Comparison of ENCODE assay signal across 1 cellular context in genomic region chr12:119311897-119312296, GRCh38.
TF ChIP-seq lines count a peak whose summit lies in the region.

No MANE protein-coding gene starts in this region.

TF ChIP-seq in WTC11, 78 proteins besides CTCF, POLR2A, EP300 and RAD21 (continued from another document):
- TF ChIP-seq, protein P1, sequence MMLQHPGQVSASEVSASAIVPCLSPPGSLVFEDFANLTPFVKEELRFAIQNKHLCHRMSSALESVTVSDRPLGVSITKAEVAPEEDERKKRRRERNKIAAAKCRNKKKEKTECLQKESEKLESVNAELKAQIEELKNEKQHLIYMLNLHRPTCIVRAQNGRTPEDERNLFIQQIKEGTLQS (CRISPR knock-in tag; conservative IDR thresholded peaks at IDR 0.05): no peak
- TF ChIP-seq, protein P2, sequence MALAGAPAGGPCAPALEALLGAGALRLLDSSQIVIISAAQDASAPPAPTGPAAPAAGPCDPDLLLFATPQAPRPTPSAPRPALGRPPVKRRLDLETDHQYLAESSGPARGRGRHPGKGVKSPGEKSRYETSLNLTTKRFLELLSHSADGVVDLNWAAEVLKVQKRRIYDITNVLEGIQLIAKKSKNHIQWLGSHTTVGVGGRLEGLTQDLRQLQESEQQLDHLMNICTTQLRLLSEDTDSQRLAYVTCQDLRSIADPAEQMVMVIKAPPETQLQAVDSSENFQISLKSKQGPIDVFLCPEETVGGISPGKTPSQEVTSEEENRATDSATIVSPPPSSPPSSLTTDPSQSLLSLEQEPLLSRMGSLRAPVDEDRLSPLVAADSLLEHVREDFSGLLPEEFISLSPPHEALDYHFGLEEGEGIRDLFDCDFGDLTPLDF (CRISPR knock-in tag; IDR thresholded peaks at IDR 0.05): no peak
- no peak for TF ChIP-seq JAZF1 (CRISPR knock-in tag; IDR thresholded peaks at IDR 0.05)
- no peak for TF ChIP-seq JUN (CRISPR knock-in tag; IDR thresholded peaks at IDR 0.05)
- no peak for TF ChIP-seq TP53 (CRISPR knock-in tag; IDR thresholded peaks at IDR 0.05)
